In genomic region chr5:29896651-29897050, GRCh38 we compare ENCODE assay signal across 20 cellular contexts.
"Had no signal": no experiment of that assay in that cellular context is flagged by ENCODE, and none has a peak within 500 bp of the region (broad histone marks: within the 10 kb centered on the region; RNA-seq: fewer than 3 reads in every experiment).

No MANE protein-coding gene starts in this region.

- H3K4me1 ChIP-seq: gastroesophageal sphincter, heart left ventricle, left lung, sigmoid colon, tibial artery had no signal

- H3K4me3 ChIP-seq: gastroesophageal sphincter, heart left ventricle, left lung, sigmoid colon, tibial artery had no signal

- H3K4me1 Mint-ChIP-seq: activated naive CD4-positive, alpha-beta T cell treated with anti-CD3 and anti-CD28 coated beads, Interleukin-2, amount 10 ng/mL, durations not matched to agents 7 days and 5 days; activated naive CD8-positive, alpha-beta T cell treated with anti-CD3 and anti-CD28 coated beads, Interleukin-2, amount 50 U/mL, for 24 hours; nephron progenitor cell had no signal

- H3K27me3 ChIP-seq: gastroesophageal sphincter, heart left ventricle, left lung, sigmoid colon, tibial artery had no signal

- H3K9me3 Mint-ChIP-seq: nephron progenitor cell had no signal

- H3K27ac ChIP-seq: gastroesophageal sphincter, heart left ventricle, left lung, sigmoid colon, tibial artery, WERI-Rb-1 had no signal

- H3K4me3 Mint-ChIP-seq: activated naive CD4-positive, alpha-beta T cell treated with anti-CD3 and anti-CD28 coated beads, Interleukin-2, amount 10 ng/mL, durations not matched to agents 7 days and 5 days; activated naive CD8-positive, alpha-beta T cell treated with anti-CD3 and anti-CD28 coated beads, Interleukin-2, amount 50 U/mL, for 24 hours; nephron progenitor cell had no signal

- H3K27ac Mint-ChIP-seq: activated naive CD4-positive, alpha-beta T cell treated with anti-CD3 and anti-CD28 coated beads, Interleukin-2, amount 10 ng/mL, durations not matched to agents 7 days and 5 days; activated naive CD8-positive, alpha-beta T cell treated with anti-CD3 and anti-CD28 coated beads, Interleukin-2, amount 50 U/mL, for 24 hours; nephron progenitor cell had no signal

- H3K36me3 ChIP-seq: gastroesophageal sphincter, heart left ventricle, left lung, sigmoid colon, tibial artery, WERI-Rb-1 had no signal

- DNase-seq: activated CD4-positive, alpha-beta T cell treated with anti-CD3 and anti-CD28 coated beads for 1 hour; activated CD8-positive, alpha-beta memory T cell treated with anti-CD3 and anti-CD28 coated beads for 24 hours; activated CD8-positive, alpha-beta memory T cell treated with anti-CD3 and anti-CD28 coated beads, Interleukin-2, amount 50 U/mL, for 48 hours; activated effector memory CD4-positive, alpha-beta T cell treated with Interleukin-2 at 50 U/mL for 16 hours; activated naive CD4-positive, alpha-beta T cell treated with anti-CD3 and anti-CD28 coated beads, Interleukin-2, amount 10 ng/mL, durations not matched to agents 7 days and 5 days; activated naive CD8-positive, alpha-beta T cell treated with anti-CD3 and anti-CD28 coated beads, Interleukin-2, amount 50 U/mL, for 24 hours; activated T-cell treated with anti-CD3 and anti-CD28 coated beads, Interleukin-2, amount 50 U/mL, for 48 hours; cerebellar nuclear complex; cortex of kidney; heart left ventricle; left lung; mammary epithelial cell; nephron progenitor cell; nucleus accumbens; posterior cingulate gyrus; sigmoid colon; stimulated activated naive CD4-positive, alpha-beta T cell treated with Interleukin-2 at 50 U/mL for 16 hours; tibial artery; WERI-Rb-1 had no signal

- H3K9me3 ChIP-seq: gastroesophageal sphincter, tibial artery had no signal

- H3K27me3 Mint-ChIP-seq: activated naive CD4-positive, alpha-beta T cell treated with anti-CD3 and anti-CD28 coated beads, Interleukin-2, amount 10 ng/mL, durations not matched to agents 7 days and 5 days; activated naive CD8-positive, alpha-beta T cell treated with anti-CD3 and anti-CD28 coated beads, Interleukin-2, amount 50 U/mL, for 24 hours had no signal

- H3K36me3 Mint-ChIP-seq: activated naive CD4-positive, alpha-beta T cell treated with anti-CD3 and anti-CD28 coated beads, Interleukin-2, amount 10 ng/mL, durations not matched to agents 7 days and 5 days had no signal
